ENCODE assay signal across 21 cellular contexts in the genomic region with DNA sequence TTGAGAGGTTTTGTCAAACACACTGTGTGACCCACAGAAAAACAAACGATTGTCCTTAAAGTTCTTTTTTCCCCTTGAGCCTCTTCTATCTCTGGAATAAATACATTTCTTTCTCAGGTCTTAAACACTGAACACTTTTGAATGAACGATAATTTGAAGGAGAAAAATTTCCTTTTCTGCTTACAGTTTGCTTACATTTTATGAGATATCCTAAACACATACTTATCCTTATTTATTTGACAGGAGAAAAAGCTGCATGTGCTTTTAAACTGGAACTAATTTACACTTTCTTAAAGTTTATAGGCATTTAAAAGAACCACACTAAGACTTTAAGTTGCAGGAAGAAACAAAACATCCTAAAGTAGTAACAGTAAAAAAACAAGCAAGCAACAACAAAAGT. TPM values are rescaled to one million over a fixed set of nuclear protein-coding genes. Genes with fewer than 3 reads are reported as not detected.
"Had no signal": no experiment of that assay in that cellular context is flagged by ENCODE, and none has a peak within 500 bp of the region (broad histone marks: within the 10 kb centered on the region; RNA-seq: fewer than 3 reads in every experiment).

No MANE protein-coding gene starts in this region.

- DNase-seq: activated CD4-positive, alpha-beta T cell treated with anti-CD3 and anti-CD28 coated beads for 36 hours; activated CD8-positive, alpha-beta memory T cell treated with anti-CD3 and anti-CD28 coated beads, Interleukin-2, amount 50 U/mL, for 4 hours; activated CD8-positive, alpha-beta T cell treated with anti-CD3 and anti-CD28 coated beads for 36 hours; activated gamma-delta T cell treated with Interleukin-2 at 50 U/mL for 16 hours; activated naive CD8-positive, alpha-beta T cell treated with anti-CD3 and anti-CD28 coated beads for 36 hours; activated T-cell treated with anti-CD3 and anti-CD28 coated beads, Interleukin-2, amount 50 U/mL, for 72 hours; head of caudate nucleus; left lung; ovary; stimulated activated CD4-positive, alpha-beta T cell treated with anti-CD3 and anti-CD28 coated beads, Interleukin-4, amount 100 ng/mL, for 4 hours; stomach had no signal

- H3K27ac Mint-ChIP-seq: activated CD4-positive, alpha-beta T cell treated with anti-CD3 and anti-CD28 coated beads for 36 hours; activated CD8-positive, alpha-beta T cell treated with anti-CD3 and anti-CD28 coated beads for 36 hours; activated naive CD8-positive, alpha-beta T cell treated with anti-CD3 and anti-CD28 coated beads for 36 hours; activated T-cell treated with anti-CD3 and anti-CD28 coated beads, Interleukin-2, amount 50 U/mL, for 72 hours; T-helper 2 cell treated with Interferon-gamma antibody and Interleukin-4, amounts not matched to agents 5 μg/mL and 100 μg/mL, for 36 hours had no signal

- H3K4me3 ChIP-seq: breast epithelium, esophagus muscularis mucosa, left lung, ovary, stomach, thoracic aorta had no signal

- H3K36me3 ChIP-seq: breast epithelium, esophagus muscularis mucosa, left lung, ovary, stomach, thoracic aorta had no signal

- H3K9me3 ChIP-seq: breast epithelium, esophagus muscularis mucosa, left lung, ovary, thoracic aorta had no signal

- H3K27ac ChIP-seq: breast epithelium, esophagus muscularis mucosa, left lung, ovary, stomach, thoracic aorta had no signal

- ATAC-seq: activated CD4-positive, alpha-beta T cell treated with anti-CD3 and anti-CD28 coated beads for 36 hours; activated CD8-positive, alpha-beta T cell treated with anti-CD3 and anti-CD28 coated beads for 36 hours; activated T-cell treated with anti-CD3 and anti-CD28 coated beads, Interleukin-2, amount 50 U/mL, for 72 hours; left lung had no signal

- H3K4me3 Mint-ChIP-seq: activated CD4-positive, alpha-beta T cell treated with anti-CD3 and anti-CD28 coated beads for 36 hours; activated CD8-positive, alpha-beta T cell treated with anti-CD3 and anti-CD28 coated beads for 36 hours; activated naive CD8-positive, alpha-beta T cell treated with anti-CD3 and anti-CD28 coated beads for 36 hours; activated T-cell treated with anti-CD3 and anti-CD28 coated beads, Interleukin-2, amount 50 U/mL, for 72 hours; nephron; T-helper 2 cell treated with Interferon-gamma antibody and Interleukin-4, amounts not matched to agents 5 μg/mL and 100 μg/mL, for 36 hours had no signal

- H3K9me3 Mint-ChIP-seq: activated CD8-positive, alpha-beta T cell treated with anti-CD3 and anti-CD28 coated beads for 36 hours; activated naive CD8-positive, alpha-beta T cell treated with anti-CD3 and anti-CD28 coated beads for 36 hours; activated T-cell treated with anti-CD3 and anti-CD28 coated beads, Interleukin-2, amount 50 U/mL, for 72 hours; nephron; T-helper 2 cell treated with Interferon-gamma antibody and Interleukin-4, amounts not matched to agents 5 μg/mL and 100 μg/mL, for 36 hours had no signal

- H3K36me3 Mint-ChIP-seq: activated naive CD8-positive, alpha-beta T cell treated with anti-CD3 and anti-CD28 coated beads for 36 hours had no signal

RNA-seq across cellular contexts. Expression of a gene that starts 4.8 kb away (rescaled TPM):
- total RNA-seq: breast epithelium, esophagus muscularis mucosa had no signal
- polyA plus RNA-seq: keratinocyte had no signal

RNA-seq across cellular contexts. Expression of a gene that starts 24.0 kb away (rescaled TPM):
- total RNA-seq: activated CD4-positive, alpha-beta T cell treated with anti-CD3 and anti-CD28 coated beads for 36 hours; activated CD8-positive, alpha-beta T cell treated with anti-CD3 and anti-CD28 coated beads for 36 hours; activated naive CD8-positive, alpha-beta T cell treated with anti-CD3 and anti-CD28 coated beads for 36 hours; activated T-cell treated with anti-CD3 and anti-CD28 coated beads, Interleukin-2, amount 50 U/mL, for 72 hours; breast epithelium; chondrocyte; dermis microvascular lymphatic vessel endothelial cell; esophagus muscularis mucosa; fibroblast of villous mesenchyme; left lung; ovary; stomach; thoracic aorta; urinary bladder had no signal
- polyA plus RNA-seq: keratinocyte, ovary, urinary bladder had no signal
